Comparison of ENCODE assay signal across 10 cellular contexts in the genomic region with DNA sequence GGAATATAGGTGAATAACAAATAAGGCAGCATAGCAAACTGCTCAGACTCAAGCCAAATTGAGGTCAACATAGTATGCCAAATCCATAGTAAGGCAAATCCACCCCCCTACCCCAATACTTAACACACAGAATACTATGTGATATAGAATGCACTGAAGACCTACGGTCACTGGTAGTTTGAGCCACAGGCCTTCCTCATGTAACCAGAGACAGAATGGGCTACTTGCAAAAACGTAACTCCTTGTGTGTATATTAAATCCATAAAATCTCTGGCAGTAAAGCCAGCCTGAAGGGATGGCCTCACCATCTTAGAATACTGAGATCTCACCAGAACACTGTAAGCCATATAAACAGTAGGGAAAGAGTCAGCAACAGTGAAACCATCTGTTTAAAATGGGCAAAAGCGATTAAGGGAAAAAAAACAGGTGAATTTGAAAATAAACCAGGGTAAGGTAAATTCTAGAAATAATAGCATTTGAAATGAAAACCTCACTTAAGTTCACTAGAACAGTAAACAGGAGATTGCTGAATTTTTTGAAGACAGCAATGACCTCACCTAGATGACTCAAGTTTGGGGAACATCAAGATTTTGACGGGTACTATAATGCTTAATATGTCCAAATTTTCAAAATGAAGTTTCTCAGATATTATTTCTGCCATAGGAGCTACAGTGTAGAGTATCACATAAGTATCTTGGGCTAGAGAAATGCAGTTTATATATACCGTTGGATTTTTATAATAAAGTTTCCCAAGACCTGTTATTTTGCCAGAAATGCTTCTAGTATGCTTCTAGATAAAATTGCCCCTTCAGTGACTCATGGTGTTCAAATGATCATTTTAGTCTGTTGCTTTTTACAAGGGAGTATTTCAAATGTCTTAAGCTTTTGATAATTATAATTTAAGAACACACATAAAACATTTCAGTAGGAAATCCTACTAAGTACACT. TPM values are rescaled to one million over a fixed set of nuclear protein-coding genes. Genes with fewer than 3 reads are reported as not detected.
DNase-seq lines count a peak whose midpoint lies in the region; ATAC-seq, FAIRE-seq and TF ChIP-seq lines count a peak whose summit lies in the region.
"Had no signal": no experiment of that assay in that cellular context is flagged by ENCODE, and none has a peak within 500 bp of the region (broad histone marks: within the 10 kb centered on the region; RNA-seq: fewer than 3 reads in every experiment).

No MANE protein-coding gene starts in this region.

- no peak for FAIRE-seq in K562 (lab: Jason Lieb, UNC)

- H2AFZ ChIP-seq in K562 (ENCODE audit: low read depth, low read length) (no peak overlapping the region), smooth muscle cell (ENCODE audit: low read depth) (no peak overlapping the region)

- H3K27ac ChIP-seq in K562 (ENCODE audit: extremely low read depth, low read depth, low read length) (peak overlapping the region; percentile 61; the same call in 2 of the 3 replicates), smooth muscle cell (ENCODE audit: low read depth) (peak overlapping the region; percentile 39), psoas muscle (no peak overlapping the region)

- peak; percentile 38; the same call in 1 of the 2 replicates for TF ChIP-seq POLR2A in K562 (conservative IDR thresholded peaks at IDR 0.05)

- peaks cover 78% of the 10 kb centered on the region for H3F3A ChIP-seq in smooth muscle cell (ENCODE audit: low read depth)

- no peak for TF ChIP-seq CTCF in K562 (IDR thresholded peaks at IDR 0.05 in 2 of 3, conservative IDR thresholded peaks at IDR 0.05 in 1 of 3; ENCODE audit: insufficient read depth in 2 of 3, low read depth in 1 of 3, low read length in 3 of 3)
- no peak for TF ChIP-seq CTCF in smooth muscle cell (IDR thresholded peaks at IDR 0.05; ENCODE audit: borderline replicate concordance, insufficient read depth, poor library complexity, severe bottlenecking)
- TF ChIP-seq CTCF in psoas muscle (IDR thresholded peaks at IDR 0.05): no peak

- no peaks in the 10 kb centered on the region for H3K9me1 ChIP-seq in K562 (ENCODE audit: control insufficient read depth, insufficient read depth, low read length)

- BruUV-seq in K562 (replicated peaks; lab: Mats Ljungman, UMichigan): no TSS peak

- H3K27me3 ChIP-seq in K562 (ENCODE audit: control insufficient read depth in 2 of 2, insufficient read depth in 2 of 2, low read length in 2 of 2) (no peaks in the 10 kb centered on the region), smooth muscle cell (ENCODE audit: low read depth) (no peaks in the 10 kb centered on the region), psoas muscle (ENCODE audit: insufficient read depth in 3 of 3, low read length in 2 of 3) (no peaks in the 10 kb centered on the region)
- H3K27me3 ChIP-seq: gastrocnemius medialis had no signal

- no peak for TF ChIP-seq RAD21 in K562 (CRISPR knock-in tag; conservative IDR thresholded peaks at IDR 0.05 in 1 of 2, IDR thresholded peaks at IDR 0.05 in 1 of 2)

- peaks cover 8% of the 10 kb centered on the region; the same call in 2 of the 3 replicates for H3K79me2 ChIP-seq in K562 (ENCODE audit: control insufficient read depth, insufficient read depth, low read length)
- H3K79me2 ChIP-seq in smooth muscle cell (ENCODE audit: low read depth): peaks cover 10% of the 10 kb centered on the region

- H3K9me3 ChIP-seq in K562 (replicated peaks; ENCODE audit: control insufficient read depth, insufficient read depth, low read depth, low read length) (no peaks in the 10 kb centered on the region), smooth muscle cell (replicated peaks; ENCODE audit: low read depth) (no peaks in the 10 kb centered on the region), psoas muscle (no peaks in the 10 kb centered on the region)
- H3K9me3 ChIP-seq: gastrocnemius medialis had no signal

- peaks cover 8 to 35% of the 10 kb centered on the region in 2 experiments for H3K4me1 ChIP-seq in K562 (replicated peaks in 1 of 2; ENCODE audit: control insufficient read depth in 2 of 2, insufficient read depth in 2 of 2, low read length in 2 of 2)
- peaks cover 4% of the 10 kb centered on the region for H3K4me1 ChIP-seq in smooth muscle cell (ENCODE audit: low read depth)
- H3K4me1 ChIP-seq in psoas muscle: peaks cover 56% of the 10 kb centered on the region

- TF ChIP-seq EP300 in K562 (IDR thresholded peaks at IDR 0.05; ENCODE audit: low read length): no peak

- H3K4me2 ChIP-seq in K562 (ENCODE audit: insufficient read depth, low read length) (no peak overlapping the region), smooth muscle cell (no peak overlapping the region)

- H3K36me3 ChIP-seq in K562 (ENCODE audit: control insufficient read depth, insufficient read depth, low read length): peaks cover 43% of the 10 kb centered on the region
- peaks cover 20% of the 10 kb centered on the region for H3K36me3 ChIP-seq in smooth muscle cell (ENCODE audit: low read depth)
- peaks cover 23 to 69% of the 10 kb centered on the region in 2 donors for H3K36me3 ChIP-seq in psoas muscle (ENCODE audit: insufficient read depth in 1 of 2, low read depth in 1 of 2)

- in situ Hi-C loops in K562 (cut with MboI): no loop called here

- WGBS in K562 (ENCODE audit: insufficient coverage, low coverage, missing lambda C conversion rate): 46% methylated on average over 5 of the region's 5 CpGs
- 89% methylated on average over 5 of the region's 5 CpGs for whole genome bisulfite sequencing in smooth muscle cell (ENCODE audit: low lambda C conversion rate)
- WGBS in psoas muscle, 3 donors: 84 to 93% (median 86%) methylated on average over 5 of the region's 5 CpGs

- CTCF ChIA-PET in K562 (lab: Yijun Ruan, JAX; ENCODE audit: low intra/inter-chr PET ratio): no interaction called here

- DNase-seq in activated CD4-positive, CD25-positive, alpha-beta regulatory T cell treated with anti-CD3 and anti-CD28 coated beads, Interleukin-2, amount 50 U/mL, for 72 hours: no peak
- DNase-seq in NCI-H69 (lab: John Stamatoyannopoulos, UW) (peak; percentile 38), K562 (ENCODE audit: extremely low read depth in 1 of 4, low spot score in 3 of 4) (no peak), smooth muscle cell (lab: John Stamatoyannopoulos, UW; ENCODE audit: unreplicated experiment) (no peak), psoas muscle (no peak), NOMO-1 treated with dmso at 0.1 percent for 144 hours (lab: John Stamatoyannopoulos, UW; ENCODE audit: unreplicated experiment) (no peak)
- DNase-seq in stimulated activated CD4-positive, alpha-beta T cell treated with anti-CD3 and anti-CD28 coated beads, Interleukin-12 subunit alpha, Interleukin-12 subunit beta, amount 100 ng/mL, for 4 hours: no peak
- DNase-seq: cerebellar nuclear complex, gastrocnemius medialis had no signal

- peaks cover 6% of the 10 kb centered on the region; the same call in 1 of the 2 replicates for H4K20me1 ChIP-seq in K562 (replicated peaks; ENCODE audit: control insufficient read depth, insufficient read depth, low read length)
- peaks cover 93% of the 10 kb centered on the region for H4K20me1 ChIP-seq in smooth muscle cell (ENCODE audit: low read depth)

- intact Hi-C loops in K562 (cut with micrococcal nuclease) (loop anchor here (2.0 kb wide), 1 partner anchor 34 kb away; the partner anchor contains the start of gene NFE2L3), psoas muscle (cut with DNase I) (no loop called here)

- H3K4me3 ChIP-seq in K562: no peak overlapping the region
- H3K4me3 ChIP-seq in smooth muscle cell: no peak overlapping the region
- no peak overlapping the region for H3K4me3 ChIP-seq in psoas muscle
- H3K4me3 ChIP-seq: gastrocnemius medialis had no signal

- POLR2A ChIA-PET in K562 (lab: Yijun Ruan, JAX): interaction anchor here (0.6 to 4.0 kb wide), 12 partner anchors 8 to 292 kb away, joined by 3 to 80 read pairs (median 6); partner anchors contain the start of genes HNRNPA2B1, NFE2L3 and SNX10

- peak; percentile 28 to 43 for ATAC-seq in activated CD4-positive, CD25-positive, alpha-beta regulatory T cell treated with anti-CD3 and anti-CD28 coated beads, Interleukin-2, amount 50 U/mL, for 24 hours
- peak; percentile 16 for ATAC-seq in K562
- no peak for ATAC-seq in psoas muscle
- ATAC-seq: gastrocnemius medialis had no signal

- H3K9ac ChIP-seq in K562 (ENCODE audit: insufficient read depth in 1 of 2, low read depth in 2 of 2, low read length in 2 of 2): no peak overlapping the region
- no peak overlapping the region for H3K9ac ChIP-seq in smooth muscle cell (ENCODE audit: low read depth)

RNA-seq across cellular contexts. Expression of gene HNRNPA2B1, which starts 13.9 kb away (rescaled TPM):
- 193 and 905 TPM in 2 replicates for total RNA-seq in K562 (2011; cell fraction: chromatin; rRNA removed; ENCODE audit: low replicate concordance)
- 107 and 139 TPM in 2 replicates for total RNA-seq in K562 (2011; cell fraction: nucleolus; rRNA removed)
- 296 and 406 TPM in 2 replicates for total RNA-seq in K562 (2011; cell fraction: nucleoplasm; rRNA removed)
- total RNA-seq in K562 (2014; rRNA removed) (604 and 630 TPM in 2 replicates), K562 (2014; rRNA removed; fragmentation: Illumina TruSeq; extraction: Trizol) (728 and 855 TPM in 2 replicates), K562 (2015; rRNA removed; fragmentation: Illumina TruSeq; extraction: Trizol) (730 and 803 TPM in 2 replicates), K562 (2021) (707 and 876 TPM in 2 replicates), smooth muscle cell (158 and 173 TPM in 2 replicates), psoas muscle (100 to 1,000 TPM; 323 to 482 (median 452) TPM)
- polyA plus RNA-seq in K562 (2011; rRNA removed) (466 and 782 TPM in 2 replicates), K562 (2014; fragmentation: Illumina TruSeq; extraction: Trizol) (1,478 and 1,489 TPM in 2 replicates), K562 (2014; fragmentation: Nextera tagmentation; extraction: Ambion mirVana) (1,000 to 10,000 TPM in 1 of 2 experiments, 100 to 1,000 TPM in 1; 865 to 1,390 TPM), K562 (2014; rRNA removed) (1,850 and 1,989 TPM in 2 replicates), smooth muscle cell (393 and 438 TPM in 2 replicates), psoas muscle (100 to 1,000 TPM; 515 to 688 (median 663) TPM)
- polyA plus RNA-seq in K562 (2011; cell fraction: cytosol; rRNA removed): 112 and 259 TPM in 2 replicates
- polyA plus RNA-seq in K562 (2011; cell fraction: nucleus; rRNA removed): 299 and 394 TPM in 2 replicates
- polyA plus RNA-seq in K562 (2012): 752 and 1,692 TPM in 2 replicates
- 654 and 757 TPM in 2 replicates for polyA minus RNA-seq in K562 (2011; rRNA and poly(A)+ RNA removed)
- polyA minus RNA-seq in K562 (2011; cell fraction: cytosol; rRNA and poly(A)+ RNA removed): 230 and 283 TPM in 2 replicates
- polyA minus RNA-seq in K562 (2011; cell fraction: nucleus; rRNA and poly(A)+ RNA removed): 153 and 242 TPM in 2 replicates

RNA-seq across cellular contexts. Expression of gene CBX3, which starts 14.9 kb away (rescaled TPM):
- 99.0 and 229 TPM in 2 replicates for total RNA-seq in K562 (2011; cell fraction: chromatin; rRNA removed; ENCODE audit: low replicate concordance)
- total RNA-seq in K562 (2011; cell fraction: nucleolus; rRNA removed): 91.9 and 108 TPM in 2 replicates
- 152 and 198 TPM in 2 replicates for total RNA-seq in K562 (2011; cell fraction: nucleoplasm; rRNA removed)
- 210 and 244 TPM in 2 replicates for total RNA-seq in K562 (2014; rRNA removed)
- 413 and 480 TPM in 2 replicates for total RNA-seq in K562 (2014; rRNA removed; fragmentation: Illumina TruSeq; extraction: Trizol)
- total RNA-seq in K562 (2015; rRNA removed; fragmentation: Illumina TruSeq; extraction: Trizol): 337 and 363 TPM in 2 replicates
- total RNA-seq in K562 (2021): 253 and 256 TPM in 2 replicates
- polyA plus RNA-seq in K562 (2011; rRNA removed): 293 and 364 TPM in 2 replicates
- polyA plus RNA-seq in K562 (2011; cell fraction: cytosol; rRNA removed): 75.2 and 113 TPM in 2 replicates
- polyA plus RNA-seq in K562 (2011; cell fraction: nucleus; rRNA removed): 155 and 212 TPM in 2 replicates
- polyA plus RNA-seq in K562 (2012): 208 and 278 TPM in 2 replicates
- 310 and 328 TPM in 2 replicates for polyA plus RNA-seq in K562 (2014; fragmentation: Illumina TruSeq; extraction: Trizol)
- polyA plus RNA-seq in K562 (2014; fragmentation: Nextera tagmentation; extraction: Ambion mirVana): 100 to 1,000 TPM; 198 to 245 TPM
- polyA plus RNA-seq in K562 (2014; rRNA removed): 389 and 408 TPM in 2 replicates
- 124 and 155 TPM in 2 replicates for polyA minus RNA-seq in K562 (2011; rRNA and poly(A)+ RNA removed)
- 51.7 and 53.1 TPM in 2 replicates for polyA minus RNA-seq in K562 (2011; cell fraction: cytosol; rRNA and poly(A)+ RNA removed)
- 135 and 212 TPM in 2 replicates for polyA minus RNA-seq in K562 (2011; cell fraction: nucleus; rRNA and poly(A)+ RNA removed)
- total RNA-seq in smooth muscle cell: 156 and 181 TPM in 2 replicates
- 118 and 119 TPM in 2 replicates for polyA plus RNA-seq in smooth muscle cell
- 10 to 100 TPM; 45.3 to 84.9 (median 66.7) TPM for total RNA-seq in psoas muscle
- 10 to 100 TPM; 71.6 to 97.0 (median 83.9) TPM for polyA plus RNA-seq in psoas muscle

RNA-seq across cellular contexts. Expression of gene NFE2L3, which starts 34.6 kb away (rescaled TPM):
- total RNA-seq in K562 (2011; cell fraction: chromatin; rRNA removed; ENCODE audit: low replicate concordance): 6.9 and 15.2 TPM in 2 replicates
- 7.7 and 8.9 TPM in 2 replicates for total RNA-seq in K562 (2011; cell fraction: nucleolus; rRNA removed)
- 12.5 and 15.0 TPM in 2 replicates for total RNA-seq in K562 (2011; cell fraction: nucleoplasm; rRNA removed)
- total RNA-seq in K562 (2014; rRNA removed): 9.1 and 14.1 TPM in 2 replicates
- 16.2 and 17.0 TPM in 2 replicates for total RNA-seq in K562 (2014; rRNA removed; fragmentation: Illumina TruSeq; extraction: Trizol)
- total RNA-seq in K562 (2015; rRNA removed; fragmentation: Illumina TruSeq; extraction: Trizol): 14.3 and 15.2 TPM in 2 replicates
- total RNA-seq in K562 (2021): 11.8 and 12.2 TPM in 2 replicates
- 12.4 and 13.7 TPM in 2 replicates for polyA plus RNA-seq in K562 (2011; rRNA removed)
- polyA plus RNA-seq in K562 (2011; cell fraction: cytosol; rRNA removed): 4.6 and 7.2 TPM in 2 replicates
- polyA plus RNA-seq in K562 (2011; cell fraction: nucleus; rRNA removed): 3.7 and 7.1 TPM in 2 replicates
- 7.3 and 11.7 TPM in 2 replicates for polyA plus RNA-seq in K562 (2012)
- 14.4 and 16.9 TPM in 2 replicates for polyA plus RNA-seq in K562 (2014; fragmentation: Illumina TruSeq; extraction: Trizol)
- 1 to 10 TPM; 2.9 to 4.8 TPM for polyA plus RNA-seq in K562 (2014; fragmentation: Nextera tagmentation; extraction: Ambion mirVana)
- 9.5 and 10.7 TPM in 2 replicates for polyA plus RNA-seq in K562 (2014; rRNA removed)
- 14.4 and 20.7 TPM in 2 replicates for polyA minus RNA-seq in K562 (2011; rRNA and poly(A)+ RNA removed)
- polyA minus RNA-seq in K562 (2011; cell fraction: cytosol; rRNA and poly(A)+ RNA removed): 3.3 and 5.5 TPM in 2 replicates
- polyA minus RNA-seq in K562 (2011; cell fraction: nucleus; rRNA and poly(A)+ RNA removed): 4.0 and 13.1 TPM in 2 replicates
- 5.5 and 5.6 TPM in 2 replicates for total RNA-seq in smooth muscle cell
- polyA plus RNA-seq in smooth muscle cell: 2.4 and 6.2 TPM in 2 replicates
- 1 to 10 TPM in 1 of 4 donors, under 1 TPM in 3; 0.44 to 1.1 (median 0.78) TPM for total RNA-seq in psoas muscle
- 1 to 10 TPM in 1 of 3 donors, under 1 TPM in 2; 0.70 to 1.1 (median 0.72) TPM for polyA plus RNA-seq in psoas muscle

Comparison
In these comparisons a context has a peak if more than half of its experiments do, and no peak if none do; other contexts are left out.
1. ATAC-seq: peak in activated CD4-positive, CD25-positive, alpha-beta regulatory T cell treated with anti-CD3 and anti-CD28 coated beads, Interleukin-2, amount 50 U/mL, for 24 hours (2 of 2) and K562 (single experiment); none in psoas muscle (0 of 4).